1 cellular context compared by ENCODE assay signal in genomic region chr14:67409461-67409860, GRCh38.
TF ChIP-seq lines count a peak whose summit lies in the region.

No MANE protein-coding gene starts in this region.

TF ChIP-seq in IMR-90, 13 proteins besides CTCF, POLR2A, EP300 and RAD21:
- TF ChIP-seq MXI1 (IDR thresholded peaks at IDR 0.05; ENCODE audit: borderline replicate concordance, low read depth, low read length) (no peak), MAFK (IDR thresholded peaks at IDR 0.05; ENCODE audit: low read depth, low read length) (no peak), RCOR1 (IDR thresholded peaks at IDR 0.05; ENCODE audit: insufficient replicate concordance, low read length) (no peak), NFE2L2 (IDR thresholded peaks at IDR 0.05; ENCODE audit: low read depth, low read length) (no peak), SMC3 (IDR thresholded peaks at IDR 0.05; ENCODE audit: low read depth, low read length) (no peak), MAZ (IDR thresholded peaks at IDR 0.05; ENCODE audit: borderline replicate concordance, low read depth, low read length) (no peak), USF2 (IDR thresholded peaks at IDR 0.05; ENCODE audit: low read depth, low read length) (no peak), CEBPB (IDR thresholded peaks at IDR 0.05; ENCODE audit: low read depth, low read length) (no peak), ELK1 (IDR thresholded peaks at IDR 0.05; ENCODE audit: borderline replicate concordance, low read depth, low read length) (no peak), RFX5 (IDR thresholded peaks at IDR 0.05; ENCODE audit: low read depth, low read length) (no peak), FOS (IDR thresholded peaks at IDR 0.05; ENCODE audit: low read depth, low read length) (no peak), BHLHE40 (IDR thresholded peaks at IDR 0.05; ENCODE audit: low read depth, low read length) (no peak), CHD1 (IDR thresholded peaks at IDR 0.05; ENCODE audit: low read depth, low read length) (no peak)
